In genomic region chr12:110908377-110909136, GRCh38 we compare ENCODE assay signal across 1 cellular context.
TF ChIP-seq lines count a peak whose summit lies in the region.

No MANE protein-coding gene starts in this region.

TF ChIP-seq in HEK293, 187 proteins besides CTCF, POLR2A, EP300 and RAD21 (continued from another document):
- TF ChIP-seq INSM2 (tag by site-specific recombination; IDR thresholded peaks at IDR 0.05) (no peak), ZNF585B (tag by site-specific recombination; IDR thresholded peaks at IDR 0.05) (no peak), ZNF707 (tag by site-specific recombination; IDR thresholded peaks at IDR 0.05) (no peak), ZNF660 (tag by site-specific recombination; IDR thresholded peaks at IDR 0.05) (no peak)
